In the genomic region with DNA sequence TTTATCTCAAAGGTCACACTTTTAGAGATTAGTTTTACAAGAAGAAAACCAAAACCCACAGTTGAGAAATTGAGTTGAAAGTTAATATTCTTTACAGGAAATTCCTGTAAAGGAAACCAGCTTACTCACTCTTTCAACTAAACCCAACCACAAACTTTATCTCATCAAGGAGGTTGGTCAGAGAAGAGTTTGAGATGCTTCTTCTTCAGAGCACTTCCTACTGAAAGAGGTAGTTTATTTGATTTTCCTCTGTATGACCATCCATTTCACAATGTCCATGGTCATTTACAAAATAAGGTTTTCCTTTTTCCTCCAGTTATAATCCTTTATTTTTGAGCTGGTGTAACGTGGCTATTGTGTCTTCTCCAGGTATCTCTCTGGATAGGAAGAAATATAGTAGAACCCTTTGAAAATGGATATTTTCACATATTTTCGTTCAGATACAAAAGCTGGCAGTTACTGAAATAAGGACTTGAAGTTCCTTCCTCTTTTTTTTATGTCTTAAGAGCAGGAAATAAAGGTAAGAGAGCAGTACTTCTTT, we compare ENCODE assay signal across 1 cellular context.
TF ChIP-seq lines count a peak whose summit lies in the region.

No MANE protein-coding gene starts in this region.

TF ChIP-seq in HepG2, 621 proteins besides CTCF, POLR2A, EP300 and RAD21:
- no peak for TF ChIP-seq HNRNPLL (IDR thresholded peaks at IDR 0.05; ENCODE audit: low read depth, low read length, poor library complexity, severe bottlenecking)
- TF ChIP-seq HNRNPH1 (optimal IDR thresholded peaks at IDR 0.05; ENCODE audit: low read depth, low read length): no peak
- TF ChIP-seq SATB2 (CRISPR knock-in tag; IDR thresholded peaks at IDR 0.05): no peak
- no peak for TF ChIP-seq ZFP82 (CRISPR knock-in tag; IDR thresholded peaks at IDR 0.05; ENCODE audit: borderline replicate concordance)
TF ChIP-seq in HepG2: peak in this region for 0.
